ENCODE assay signal across 5 cellular contexts in genomic region chr9:109126671-109127070, GRCh38. TPM values are rescaled to one million over a fixed set of nuclear protein-coding genes. Genes with fewer than 3 reads are reported as not detected.
"Had no signal": no experiment of that assay in that cellular context is flagged by ENCODE, and none has a peak within 500 bp of the region (broad histone marks: within the 10 kb centered on the region; RNA-seq: fewer than 3 reads in every experiment).

No MANE protein-coding gene starts in this region.

RNA-seq across cellular contexts. Expression of gene FRRS1L, which starts 40.4 kb away (rescaled TPM):
- total RNA-seq: OCI-LY7, PC-3, PC-9, RPMI7951, SJSA1 had no signal
